In genomic region chr20:38651562-38651961, GRCh38 we compare ENCODE assay signal across 1 cellular context.
TF ChIP-seq lines count a peak whose summit lies in the region.

No MANE protein-coding gene starts in this region.

TF ChIP-seq in K562, 482 proteins besides CTCF, POLR2A, EP300 and RAD21 (continued from another document):
- no peak for TF ChIP-seq ZNF3 (CRISPR knock-in tag; IDR thresholded peaks at IDR 0.05)
